In the genomic region with DNA sequence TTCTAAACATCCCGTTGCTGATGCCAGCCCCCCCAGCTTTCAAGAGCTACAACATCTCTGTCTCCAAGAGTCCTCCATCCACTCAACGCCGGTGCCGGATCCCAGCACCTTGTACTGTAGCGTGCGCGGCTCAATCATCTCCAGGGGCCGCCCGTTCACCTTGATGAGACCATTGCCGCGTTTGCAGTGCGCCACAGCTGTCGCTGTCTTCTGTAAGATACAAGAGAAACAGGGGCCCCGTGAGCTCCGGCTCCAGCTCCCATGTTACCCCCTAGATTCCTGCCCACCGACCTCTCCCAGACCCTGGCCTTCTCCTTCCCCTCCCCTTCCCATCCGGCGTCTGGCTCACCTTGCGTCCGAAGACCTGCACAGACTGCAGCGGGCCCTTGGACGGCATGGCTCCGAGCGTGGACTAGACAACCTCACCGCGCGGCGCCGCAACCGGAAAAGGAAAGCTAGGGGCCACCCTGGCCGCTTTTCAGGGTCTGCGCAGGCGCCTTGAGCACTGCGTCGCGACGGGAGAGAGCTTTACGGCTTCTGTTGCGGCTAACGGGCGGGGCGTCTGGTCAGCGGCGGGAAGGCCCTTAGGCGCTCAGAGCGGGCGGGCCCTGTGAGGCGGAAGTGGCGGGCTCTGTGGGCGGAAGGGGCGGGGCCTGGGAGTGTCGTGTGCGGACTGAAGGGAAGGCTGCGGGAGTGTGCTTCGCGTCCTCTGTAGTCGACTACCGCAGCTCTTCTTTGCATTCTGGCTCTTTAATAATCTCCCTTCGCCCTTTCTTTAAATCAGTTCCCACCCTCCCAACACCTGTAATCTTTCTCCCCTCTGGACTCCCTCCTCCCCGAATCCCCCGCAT, we compare ENCODE assay signal across 1 cellular context.
TF ChIP-seq lines count a peak whose summit lies in the region.

A gene (minus strand): TSS at position 451 of the 851 bp plus-strand sequence. CDS start 54 bp downstream, at position 397.

TF ChIP-seq in K562, 482 proteins besides CTCF, POLR2A, EP300 and RAD21 (continued from another document and continues in another):
- TF ChIP-seq, protein P1, sequence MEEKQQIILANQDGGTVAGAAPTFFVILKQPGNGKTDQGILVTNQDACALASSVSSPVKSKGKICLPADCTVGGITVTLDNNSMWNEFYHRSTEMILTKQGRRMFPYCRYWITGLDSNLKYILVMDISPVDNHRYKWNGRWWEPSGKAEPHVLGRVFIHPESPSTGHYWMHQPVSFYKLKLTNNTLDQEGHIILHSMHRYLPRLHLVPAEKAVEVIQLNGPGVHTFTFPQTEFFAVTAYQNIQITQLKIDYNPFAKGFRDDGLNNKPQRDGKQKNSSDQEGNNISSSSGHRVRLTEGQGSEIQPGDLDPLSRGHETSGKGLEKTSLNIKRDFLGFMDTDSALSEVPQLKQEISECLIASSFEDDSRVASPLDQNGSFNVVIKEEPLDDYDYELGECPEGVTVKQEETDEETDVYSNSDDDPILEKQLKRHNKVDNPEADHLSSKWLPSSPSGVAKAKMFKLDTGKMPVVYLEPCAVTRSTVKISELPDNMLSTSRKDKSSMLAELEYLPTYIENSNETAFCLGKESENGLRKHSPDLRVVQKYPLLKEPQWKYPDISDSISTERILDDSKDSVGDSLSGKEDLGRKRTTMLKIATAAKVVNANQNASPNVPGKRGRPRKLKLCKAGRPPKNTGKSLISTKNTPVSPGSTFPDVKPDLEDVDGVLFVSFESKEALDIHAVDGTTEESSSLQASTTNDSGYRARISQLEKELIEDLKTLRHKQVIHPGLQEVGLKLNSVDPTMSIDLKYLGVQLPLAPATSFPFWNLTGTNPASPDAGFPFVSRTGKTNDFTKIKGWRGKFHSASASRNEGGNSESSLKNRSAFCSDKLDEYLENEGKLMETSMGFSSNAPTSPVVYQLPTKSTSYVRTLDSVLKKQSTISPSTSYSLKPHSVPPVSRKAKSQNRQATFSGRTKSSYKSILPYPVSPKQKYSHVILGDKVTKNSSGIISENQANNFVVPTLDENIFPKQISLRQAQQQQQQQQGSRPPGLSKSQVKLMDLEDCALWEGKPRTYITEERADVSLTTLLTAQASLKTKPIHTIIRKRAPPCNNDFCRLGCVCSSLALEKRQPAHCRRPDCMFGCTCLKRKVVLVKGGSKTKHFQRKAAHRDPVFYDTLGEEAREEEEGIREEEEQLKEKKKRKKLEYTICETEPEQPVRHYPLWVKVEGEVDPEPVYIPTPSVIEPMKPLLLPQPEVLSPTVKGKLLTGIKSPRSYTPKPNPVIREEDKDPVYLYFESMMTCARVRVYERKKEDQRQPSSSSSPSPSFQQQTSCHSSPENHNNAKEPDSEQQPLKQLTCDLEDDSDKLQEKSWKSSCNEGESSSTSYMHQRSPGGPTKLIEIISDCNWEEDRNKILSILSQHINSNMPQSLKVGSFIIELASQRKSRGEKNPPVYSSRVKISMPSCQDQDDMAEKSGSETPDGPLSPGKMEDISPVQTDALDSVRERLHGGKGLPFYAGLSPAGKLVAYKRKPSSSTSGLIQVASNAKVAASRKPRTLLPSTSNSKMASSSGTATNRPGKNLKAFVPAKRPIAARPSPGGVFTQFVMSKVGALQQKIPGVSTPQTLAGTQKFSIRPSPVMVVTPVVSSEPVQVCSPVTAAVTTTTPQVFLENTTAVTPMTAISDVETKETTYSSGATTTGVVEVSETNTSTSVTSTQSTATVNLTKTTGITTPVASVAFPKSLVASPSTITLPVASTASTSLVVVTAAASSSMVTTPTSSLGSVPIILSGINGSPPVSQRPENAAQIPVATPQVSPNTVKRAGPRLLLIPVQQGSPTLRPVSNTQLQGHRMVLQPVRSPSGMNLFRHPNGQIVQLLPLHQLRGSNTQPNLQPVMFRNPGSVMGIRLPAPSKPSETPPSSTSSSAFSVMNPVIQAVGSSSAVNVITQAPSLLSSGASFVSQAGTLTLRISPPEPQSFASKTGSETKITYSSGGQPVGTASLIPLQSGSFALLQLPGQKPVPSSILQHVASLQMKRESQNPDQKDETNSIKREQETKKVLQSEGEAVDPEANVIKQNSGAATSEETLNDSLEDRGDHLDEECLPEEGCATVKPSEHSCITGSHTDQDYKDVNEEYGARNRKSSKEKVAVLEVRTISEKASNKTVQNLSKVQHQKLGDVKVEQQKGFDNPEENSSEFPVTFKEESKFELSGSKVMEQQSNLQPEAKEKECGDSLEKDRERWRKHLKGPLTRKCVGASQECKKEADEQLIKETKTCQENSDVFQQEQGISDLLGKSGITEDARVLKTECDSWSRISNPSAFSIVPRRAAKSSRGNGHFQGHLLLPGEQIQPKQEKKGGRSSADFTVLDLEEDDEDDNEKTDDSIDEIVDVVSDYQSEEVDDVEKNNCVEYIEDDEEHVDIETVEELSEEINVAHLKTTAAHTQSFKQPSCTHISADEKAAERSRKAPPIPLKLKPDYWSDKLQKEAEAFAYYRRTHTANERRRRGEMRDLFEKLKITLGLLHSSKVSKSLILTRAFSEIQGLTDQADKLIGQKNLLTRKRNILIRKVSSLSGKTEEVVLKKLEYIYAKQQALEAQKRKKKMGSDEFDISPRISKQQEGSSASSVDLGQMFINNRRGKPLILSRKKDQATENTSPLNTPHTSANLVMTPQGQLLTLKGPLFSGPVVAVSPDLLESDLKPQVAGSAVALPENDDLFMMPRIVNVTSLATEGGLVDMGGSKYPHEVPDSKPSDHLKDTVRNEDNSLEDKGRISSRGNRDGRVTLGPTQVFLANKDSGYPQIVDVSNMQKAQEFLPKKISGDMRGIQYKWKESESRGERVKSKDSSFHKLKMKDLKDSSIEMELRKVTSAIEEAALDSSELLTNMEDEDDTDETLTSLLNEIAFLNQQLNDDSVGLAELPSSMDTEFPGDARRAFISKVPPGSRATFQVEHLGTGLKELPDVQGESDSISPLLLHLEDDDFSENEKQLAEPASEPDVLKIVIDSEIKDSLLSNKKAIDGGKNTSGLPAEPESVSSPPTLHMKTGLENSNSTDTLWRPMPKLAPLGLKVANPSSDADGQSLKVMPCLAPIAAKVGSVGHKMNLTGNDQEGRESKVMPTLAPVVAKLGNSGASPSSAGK (IDR thresholded peaks at IDR 0.05) = no peak; the same call in 1 of the 2 replicates
- peak; percentile 45; the same call in 1 of the 2 replicates for TF ChIP-seq NBN (IDR thresholded peaks at IDR 0.05; ENCODE audit: low read depth)
- TF ChIP-seq, protein P2, sequence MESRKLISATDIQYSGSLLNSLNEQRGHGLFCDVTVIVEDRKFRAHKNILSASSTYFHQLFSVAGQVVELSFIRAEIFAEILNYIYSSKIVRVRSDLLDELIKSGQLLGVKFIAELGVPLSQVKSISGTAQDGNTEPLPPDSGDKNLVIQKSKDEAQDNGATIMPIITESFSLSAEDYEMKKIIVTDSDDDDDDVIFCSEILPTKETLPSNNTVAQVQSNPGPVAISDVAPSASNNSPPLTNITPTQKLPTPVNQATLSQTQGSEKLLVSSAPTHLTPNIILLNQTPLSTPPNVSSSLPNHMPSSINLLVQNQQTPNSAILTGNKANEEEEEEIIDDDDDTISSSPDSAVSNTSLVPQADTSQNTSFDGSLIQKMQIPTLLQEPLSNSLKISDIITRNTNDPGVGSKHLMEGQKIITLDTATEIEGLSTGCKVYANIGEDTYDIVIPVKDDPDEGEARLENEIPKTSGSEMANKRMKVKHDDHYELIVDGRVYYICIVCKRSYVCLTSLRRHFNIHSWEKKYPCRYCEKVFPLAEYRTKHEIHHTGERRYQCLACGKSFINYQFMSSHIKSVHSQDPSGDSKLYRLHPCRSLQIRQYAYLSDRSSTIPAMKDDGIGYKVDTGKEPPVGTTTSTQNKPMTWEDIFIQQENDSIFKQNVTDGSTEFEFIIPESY (CRISPR knock-in tag; IDR thresholded peaks at IDR 0.05) = no peak; the same call in 1 of the 2 replicates
- TF ChIP-seq ZFP30 (CRISPR knock-in tag; IDR thresholded peaks at IDR 0.05; ENCODE audit: borderline replicate concordance) = no peak
- no peak for TF ChIP-seq WHSC1 (IDR thresholded peaks at IDR 0.05; ENCODE audit: low read length)
- TF ChIP-seq SMC3 (conservative IDR thresholded peaks at IDR 0.05; ENCODE audit: insufficient read depth, low read depth, low read length) = no peak
- peak; percentile 61 for TF ChIP-seq JUND (IDR thresholded peaks at IDR 0.05; ENCODE audit: borderline replicate concordance, low read depth, low read length)
- TF ChIP-seq JUND (tag; IDR thresholded peaks at IDR 0.05; ENCODE audit: borderline replicate concordance, low read depth, low read length) = no peak; the same call in 2 of the 3 replicates
- no peak for TF ChIP-seq GABPB2 (CRISPR knock-in tag; conservative IDR thresholded peaks at IDR 0.05)
- TF ChIP-seq HDAC8 (tag; IDR thresholded peaks at IDR 0.05) = no peak
- no peak for TF ChIP-seq U2AF2 (optimal IDR thresholded peaks at IDR 0.05; ENCODE audit: low read depth, low read length)
- TF ChIP-seq, protein P3, sequence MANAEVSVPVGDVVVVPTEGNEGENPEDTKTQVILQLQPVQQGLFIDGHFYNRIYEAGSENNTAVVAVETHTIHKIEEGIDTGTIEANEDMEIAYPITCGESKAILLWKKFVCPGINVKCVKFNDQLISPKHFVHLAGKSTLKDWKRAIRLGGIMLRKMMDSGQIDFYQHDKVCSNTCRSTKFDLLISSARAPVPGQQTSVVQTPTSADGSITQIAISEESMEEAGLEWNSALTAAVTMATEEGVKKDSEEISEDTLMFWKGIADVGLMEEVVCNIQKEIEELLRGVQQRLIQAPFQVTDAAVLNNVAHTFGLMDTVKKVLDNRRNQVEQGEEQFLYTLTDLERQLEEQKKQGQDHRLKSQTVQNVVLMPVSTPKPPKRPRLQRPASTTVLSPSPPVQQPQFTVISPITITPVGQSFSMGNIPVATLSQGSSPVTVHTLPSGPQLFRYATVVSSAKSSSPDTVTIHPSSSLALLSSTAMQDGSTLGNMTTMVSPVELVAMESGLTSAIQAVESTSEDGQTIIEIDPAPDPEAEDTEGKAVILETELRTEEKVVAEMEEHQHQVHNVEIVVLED (CRISPR knock-in tag; IDR thresholded peaks at IDR 0.05) = no peak
- no peak for TF ChIP-seq LARP7 (IDR thresholded peaks at IDR 0.05)
- TF ChIP-seq, protein P4, sequence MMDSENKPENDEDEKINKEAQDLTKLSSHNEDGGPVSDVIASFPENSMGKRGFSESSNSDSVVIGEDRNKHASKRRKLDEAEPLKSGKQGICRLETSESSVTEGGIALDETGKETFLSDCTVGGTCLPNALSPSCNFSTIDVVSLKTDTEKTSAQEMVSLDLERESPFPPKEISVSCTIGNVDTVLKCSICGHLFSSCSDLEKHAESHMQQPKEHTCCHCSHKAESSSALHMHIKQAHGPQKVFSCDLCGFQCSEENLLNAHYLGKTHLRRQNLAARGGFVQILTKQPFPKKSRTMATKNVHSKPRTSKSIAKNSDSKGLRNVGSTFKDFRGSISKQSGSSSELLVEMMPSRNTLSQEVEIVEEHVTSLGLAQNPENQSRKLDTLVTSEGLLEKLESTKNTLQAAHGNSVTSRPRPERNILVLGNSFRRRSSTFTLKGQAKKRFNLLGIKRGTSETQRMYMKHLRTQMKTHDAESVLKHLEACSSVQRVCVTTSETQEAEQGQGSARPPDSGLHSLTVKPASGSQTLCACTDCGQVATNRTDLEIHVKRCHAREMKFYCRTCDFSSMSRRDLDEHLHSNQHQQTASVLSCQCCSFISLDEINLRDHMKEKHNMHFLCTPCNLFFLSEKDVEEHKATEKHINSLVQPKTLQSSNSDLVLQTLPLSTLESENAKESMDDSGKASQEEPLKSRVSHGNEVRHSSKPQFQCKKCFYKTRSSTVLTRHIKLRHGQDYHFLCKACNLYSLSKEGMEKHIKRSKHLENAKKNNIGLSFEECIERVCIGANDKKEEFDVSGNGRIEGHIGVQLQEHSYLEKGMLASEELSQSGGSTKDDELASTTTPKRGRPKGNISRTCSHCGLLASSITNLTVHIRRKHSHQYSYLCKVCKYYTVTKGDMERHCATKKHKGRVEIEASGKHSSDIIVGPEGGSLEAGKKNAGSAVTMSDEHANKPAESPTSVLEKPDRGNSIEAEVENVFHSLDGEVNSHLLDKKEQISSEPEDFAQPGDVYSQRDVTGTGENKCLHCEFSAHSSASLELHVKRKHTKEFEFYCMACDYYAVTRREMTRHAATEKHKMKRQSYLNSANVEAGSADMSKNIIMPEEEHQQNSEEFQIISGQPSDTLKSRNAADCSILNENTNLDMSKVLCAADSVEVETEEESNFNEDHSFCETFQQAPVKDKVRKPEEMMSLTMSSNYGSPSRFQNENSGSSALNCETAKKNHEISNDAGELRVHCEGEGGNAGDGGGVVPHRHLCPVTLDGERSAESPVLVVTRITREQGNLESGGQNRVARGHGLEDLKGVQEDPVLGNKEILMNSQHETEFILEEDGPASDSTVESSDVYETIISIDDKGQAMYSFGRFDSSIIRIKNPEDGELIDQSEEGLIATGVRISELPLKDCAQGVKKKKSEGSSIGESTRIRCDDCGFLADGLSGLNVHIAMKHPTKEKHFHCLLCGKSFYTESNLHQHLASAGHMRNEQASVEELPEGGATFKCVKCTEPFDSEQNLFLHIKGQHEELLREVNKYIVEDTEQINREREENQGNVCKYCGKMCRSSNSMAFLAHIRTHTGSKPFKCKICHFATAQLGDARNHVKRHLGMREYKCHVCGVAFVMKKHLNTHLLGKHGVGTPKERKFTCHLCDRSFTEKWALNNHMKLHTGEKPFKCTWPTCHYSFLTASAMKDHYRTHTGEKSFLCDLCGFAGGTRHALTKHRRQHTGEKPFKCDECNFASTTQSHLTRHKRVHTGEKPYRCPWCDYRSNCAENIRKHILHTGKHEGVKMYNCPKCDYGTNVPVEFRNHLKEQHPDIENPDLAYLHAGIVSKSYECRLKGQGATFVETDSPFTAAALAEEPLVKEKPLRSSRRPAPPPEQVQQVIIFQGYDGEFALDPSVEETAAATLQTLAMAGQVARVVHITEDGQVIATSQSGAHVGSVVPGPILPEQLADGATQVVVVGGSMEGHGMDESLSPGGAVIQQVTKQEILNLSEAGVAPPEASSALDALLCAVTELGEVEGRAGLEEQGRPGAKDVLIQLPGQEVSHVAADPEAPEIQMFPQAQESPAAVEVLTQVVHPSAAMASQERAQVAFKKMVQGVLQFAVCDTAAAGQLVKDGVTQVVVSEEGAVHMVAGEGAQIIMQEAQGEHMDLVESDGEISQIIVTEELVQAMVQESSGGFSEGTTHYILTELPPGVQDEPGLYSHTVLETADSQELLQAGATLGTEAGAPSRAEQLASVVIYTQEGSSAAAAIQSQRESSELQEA (IDR thresholded peaks at IDR 0.05; ENCODE audit: low read depth) = no peak; the same call in 1 of the 2 replicates
- TF ChIP-seq PCBP2 (IDR thresholded peaks at IDR 0.05; ENCODE audit: low read depth, low read length, poor library complexity, severe bottlenecking) = no peak
- no peak for TF ChIP-seq ZFP1 (CRISPR knock-in tag; IDR thresholded peaks at IDR 0.05)
- no peak for TF ChIP-seq FOXJ3 (CRISPR knock-in tag; IDR thresholded peaks at IDR 0.05)
- no peak for TF ChIP-seq MAFK (IDR thresholded peaks at IDR 0.05; ENCODE audit: low read length)
- peak; percentile 50; the same call in 1 of the 2 replicates for TF ChIP-seq RBM34 (IDR thresholded peaks at IDR 0.05; ENCODE audit: borderline replicate concordance, insufficient read depth, low read length)
- no peak for TF ChIP-seq HNRNPK (IDR thresholded peaks at IDR 0.05; ENCODE audit: low read depth, low read length, poor library complexity, severe bottlenecking)
- no peak for TF ChIP-seq CHCHD3 (CRISPR knock-in tag; IDR thresholded peaks at IDR 0.05)
- no peak for TF ChIP-seq ZNF253 (CRISPR knock-in tag; conservative IDR thresholded peaks at IDR 0.05)
- TF ChIP-seq CBFA2T3 (IDR thresholded peaks at IDR 0.05) = no peak
- TF ChIP-seq NFYB (IDR thresholded peaks at IDR 0.05; ENCODE audit: extremely low read depth, insufficient read length) = no peak
- no peak for TF ChIP-seq BMI1 (IDR thresholded peaks at IDR 0.05; ENCODE audit: low read length)
- TF ChIP-seq ESRRA (IDR thresholded peaks at IDR 0.05; ENCODE audit: borderline replicate concordance, low read depth) = peak; percentile 81
- peak; percentile 72 for TF ChIP-seq SIN3B (IDR thresholded peaks at IDR 0.05; ENCODE audit: low read depth)
- no peak for TF ChIP-seq SREBF2 (CRISPR knock-in tag; IDR thresholded peaks at IDR 0.05)
- no peak for TF ChIP-seq NFRKB (IDR thresholded peaks at IDR 0.05; ENCODE audit: low read depth)
- no peak for TF ChIP-seq PYGO2 (tag; IDR thresholded peaks at IDR 0.05)
- no peak for TF ChIP-seq SRSF3 (IDR thresholded peaks at IDR 0.05; ENCODE audit: insufficient read depth, low read length)
- no peak for TF ChIP-seq ZNF644 (tag; IDR thresholded peaks at IDR 0.05; ENCODE audit: low read depth)
- no peak for TF ChIP-seq TEAD2 (tag; IDR thresholded peaks at IDR 0.05)
- no peak for TF ChIP-seq NFATC3 (IDR thresholded peaks at IDR 0.05)
